ENCODE assay signal across 1 cellular context in genomic region chr12:53195516-53196420, GRCh38.
TF ChIP-seq lines count a peak whose summit lies in the region.

No MANE protein-coding gene starts in this region.

TF ChIP-seq in WTC11, 78 proteins besides CTCF, POLR2A, EP300 and RAD21 (continued from another document):
- no peak for TF ChIP-seq USF1 (CRISPR knock-in tag; IDR thresholded peaks at IDR 0.05)
- no peak for TF ChIP-seq NFYB (CRISPR knock-in tag; conservative IDR thresholded peaks at IDR 0.05; ENCODE audit: low read depth)
- TF ChIP-seq SOX15 (CRISPR knock-in tag; IDR thresholded peaks at IDR 0.05), result no peak
- no peak for TF ChIP-seq USF2 (CRISPR knock-in tag; IDR thresholded peaks at IDR 0.05)
- no peak for TF ChIP-seq ARID4B (CRISPR knock-in tag; IDR thresholded peaks at IDR 0.05; ENCODE audit: borderline replicate concordance)
- TF ChIP-seq ATF6 (CRISPR knock-in tag; IDR thresholded peaks at IDR 0.05), result no peak
- no peak for TF ChIP-seq NR3C1 (CRISPR knock-in tag; conservative IDR thresholded peaks at IDR 0.05; ENCODE audit: low read depth)
